15 cellular contexts compared by ENCODE assay signal in genomic region chr2:98488252-98488651, GRCh38. TPM values are rescaled to one million over a fixed set of nuclear protein-coding genes. Genes with fewer than 3 reads are reported as not detected.
A peak's percentile ranks its signal among the peaks of the same experiment; 100 is the strongest.
DNase-seq lines count a peak whose midpoint lies in the region; ATAC-seq, FAIRE-seq and TF ChIP-seq lines count a peak whose summit lies in the region.
"Had no signal": no experiment of that assay in that cellular context is flagged by ENCODE, and none has a peak within 500 bp of the region (broad histone marks: within the 10 kb centered on the region; RNA-seq: fewer than 3 reads in every experiment).

No MANE protein-coding gene starts in this region.

- no peak overlapping the region for H2AFZ ChIP-seq in HepG2 (ENCODE audit: low read length)

- no peak for TF ChIP-seq RAD21 in HepG2 (CRISPR knock-in tag; IDR thresholded peaks at IDR 0.05)

- in situ Hi-C loops in HepG2 (cut with HindIII; ENCODE audit: extremely low pct_ligation_motif_present, low pct_unique_long_range_greater_than_20kb): no loop called here

- intact Hi-C loops in HepG2 (cut with micrococcal nuclease; ENCODE audit: unreplicated experiment): loop anchor here (5.0 kb wide), 1 partner anchor 41 kb away; no protein-coding TSS in a partner anchor
- intact Hi-C loops in right lobe of liver (cut with DNase I): no loop called here

- H3K4me2 ChIP-seq in HepG2 (ENCODE audit: low read depth, low read length): peak overlapping the region; percentile 77
- H3K4me2 ChIP-seq: BLaER1 had no signal

- H3K36me3 ChIP-seq in HepG2 (replicated peaks in 1 of 2; ENCODE audit: control insufficient read depth in 1 of 2, insufficient read depth in 2 of 2, low read length in 2 of 2) (0 out of 5 replicates have a peak, but pooled peaks cover 0 to 2% of the 10 kb centered on the region in 2 experiments), right lobe of liver (no peaks in the 10 kb centered on the region)
- H3K36me3 ChIP-seq: colonic mucosa, ovary had no signal

- H3K36me3 Mint-ChIP-seq in T-cell (peaks cover 10% of the 10 kb centered on the region), glutamatergic neuron (ENCODE audit: unreplicated experiment) (no peaks in the 10 kb centered on the region), type B pancreatic cell (peaks cover 4% of the 10 kb centered on the region)

- H3K27me3 ChIP-seq in HepG2 (ENCODE audit: control insufficient read depth in 1 of 2, insufficient read depth in 2 of 2, low read length in 2 of 2) (no peaks in the 10 kb centered on the region), right lobe of liver (no peaks in the 10 kb centered on the region)
- H3K27me3 ChIP-seq: BLaER1, colonic mucosa, ovary had no signal

- H3K9ac ChIP-seq in HepG2 (ENCODE audit: insufficient read depth, low read depth, low read length): peak overlapping the region; percentile 46
- H3K9ac ChIP-seq: BLaER1 had no signal

- TF ChIP-seq CTCF in HepG2 (CRISPR knock-in tag; IDR thresholded peaks at IDR 0.05) (no peak), right lobe of liver (IDR thresholded peaks at IDR 0.05) (no peak), glutamatergic neuron (IDR thresholded peaks at IDR 0.05; ENCODE audit: partially characterized antibody, unreplicated experiment) (peak; percentile 18), type B pancreatic cell (conservative IDR thresholded peaks at IDR 0.05) (peak; percentile 3)

- no peak for TF ChIP-seq EP300 in HepG2 (IDR thresholded peaks at IDR 0.05; ENCODE audit: low read depth in 2 of 2, low read length in 2 of 2)
- TF ChIP-seq EP300 in HepG2 (CRISPR knock-in tag; IDR thresholded peaks at IDR 0.05; ENCODE audit: borderline replicate concordance): no peak

- H3K27me3 Mint-ChIP-seq in T-cell (no peaks in the 10 kb centered on the region), glutamatergic neuron (ENCODE audit: unreplicated experiment) (peaks cover 4% of the 10 kb centered on the region), type B pancreatic cell (no peaks in the 10 kb centered on the region)
- H3K27me3 Mint-ChIP-seq: stimulated activated naive CD8-positive, alpha-beta T cell treated with anti-CD3 and anti-CD28 coated beads, Interleukin-15, amount 100 ng/mL, for 72 hours had no signal

- H3K27ac Mint-ChIP-seq in T-cell (peak overlapping the region; percentile 29 to 67), glutamatergic neuron (ENCODE audit: unreplicated experiment) (no peak overlapping the region), type B pancreatic cell (no peak overlapping the region)

- H3K4me3 ChIP-seq in HepG2 (replicated peaks in 1 of 3; ENCODE audit: insufficient read depth in 1 of 3, low read depth in 2 of 3, low read length in 3 of 3) (peak overlapping the region in 2 of 3 experiments; percentile 24 to 34; a peak in 4 of 6 replicates), right lobe of liver (no peak overlapping the region)
- H3K4me3 ChIP-seq: BLaER1, colonic mucosa, ovary had no signal

- CTCF ChIA-PET in HepG2 (lab: Yijun Ruan, JAX; ENCODE audit: low intra/inter-chr PET ratio, low total read pairs) (no interaction called here), T-cell (lab: Charles Lee) (interaction anchor here (0.6 to 2.8 kb wide), 14 partner anchors 10 to 76 kb away, joined by 3 to 28 read pairs (median 5); no protein-coding TSS in a partner anchor)

- H3K79me2 ChIP-seq in HepG2 (ENCODE audit: insufficient read depth, low read length): no peaks in the 10 kb centered on the region

- no peak for FAIRE-seq in HepG2 (lab: Jason Lieb, UNC)
- FAIRE-seq: keratinocyte had no signal

- ATAC-seq in HepG2 (peak; percentile 46; the same call in 2 of the 3 replicates), right lobe of liver (no peak), T-cell (replicated peaks in 1 of 4) (peak in 1 of 4 experiments; percentile 2), GM21786 (IDR thresholded peaks at IDR 0.05; ENCODE audit: unreplicated experiment) (no peak), GM18519 (IDR thresholded peaks at IDR 0.05; ENCODE audit: low FRiP score, unreplicated experiment) (no peak)

- H3K4me3 Mint-ChIP-seq in T-cell: peak overlapping the region in 2 of 3 donors; percentile 9 to 60
- no peak overlapping the region for H3K4me3 Mint-ChIP-seq in glutamatergic neuron (ENCODE audit: unreplicated experiment)
- H3K4me3 Mint-ChIP-seq in type B pancreatic cell: no peak overlapping the region
- H3K4me3 Mint-ChIP-seq: stimulated activated naive CD8-positive, alpha-beta T cell treated with anti-CD3 and anti-CD28 coated beads, Interleukin-15, amount 100 ng/mL, for 72 hours had no signal

- no peaks in the 10 kb centered on the region for H3K9me3 Mint-ChIP-seq in T-cell
- no peaks in the 10 kb centered on the region for H3K9me3 Mint-ChIP-seq in glutamatergic neuron (ENCODE audit: unreplicated experiment)
- peaks cover 5% of the 10 kb centered on the region for H3K9me3 Mint-ChIP-seq in type B pancreatic cell
- H3K9me3 Mint-ChIP-seq: stimulated activated naive CD8-positive, alpha-beta T cell treated with anti-CD3 and anti-CD28 coated beads, Interleukin-15, amount 100 ng/mL, for 72 hours had no signal

- H3K9me3 ChIP-seq in HepG2 (ENCODE audit: low read length): no peaks in the 10 kb centered on the region
- no peaks in the 10 kb centered on the region for H3K9me3 ChIP-seq in right lobe of liver
- H3K9me3 ChIP-seq: colonic mucosa, ovary had no signal

- no peak for DNase-seq in HepG2 (ENCODE audit: low spot score)
- DNase-seq in right lobe of liver: no peak
- DNase-seq in T-cell: no peak
- DNase-seq in glutamatergic neuron: no peak
- no peak for DNase-seq in type B pancreatic cell (ENCODE audit: extremely low spot score, unreplicated experiment)
- no peak for DNase-seq in NOMO-1 treated with DMSO at 0.1 percent for 48 hours (lab: John Stamatoyannopoulos, UW; ENCODE audit: unreplicated experiment)
- DNase-seq: amygdala; stimulated activated naive CD8-positive, alpha-beta T cell treated with anti-CD3 and anti-CD28 coated beads, Interleukin-15, amount 100 ng/mL, for 72 hours had no signal

- POLR2A ChIA-PET in HepG2 (lab: Yijun Ruan, JAX) (interaction anchor here (1.0 kb wide), 1 partner anchor 824 kb away, joined by 3 read pairs; no protein-coding TSS in a partner anchor), T-cell (lab: Charles Lee) (interaction anchor here in 1 of 2 donors (0.7 kb wide), 1 partner anchor 10 kb away, joined by 6 read pairs; no protein-coding TSS in a partner anchor)

- peaks cover 43% of the 10 kb centered on the region for H3K4me1 ChIP-seq in HepG2 (ENCODE audit: insufficient read depth, low read length)
- peaks cover 0 to 15% (median 6%) of the 10 kb centered on the region in 4 donors for H3K4me1 ChIP-seq in right lobe of liver

- TF ChIP-seq POLR2A in HepG2 (IDR thresholded peaks at IDR 0.05; ENCODE audit: insufficient read depth in 1 of 2, low read depth in 2 of 2, low read length in 2 of 2) (no peak), right lobe of liver (IDR thresholded peaks at IDR 0.05) (no peak)

- H4K20me1 ChIP-seq in HepG2 (ENCODE audit: insufficient read depth, low read length): no peaks in the 10 kb centered on the region

- H3K4me1 Mint-ChIP-seq in T-cell (peaks cover 91 to 97% (median 96%) of the 10 kb centered on the region in 3 donors), glutamatergic neuron (ENCODE audit: low read depth, unreplicated experiment) (peaks cover 16% of the 10 kb centered on the region), type B pancreatic cell (ENCODE audit: unreplicated experiment) (peaks cover 32% of the 10 kb centered on the region)

- BruUV-seq in HepG2 (replicated peaks; lab: Mats Ljungman, UMichigan): no TSS peak

- WGBS in HepG2 (ENCODE audit: low lambda C conversion rate): 51% methylated on average over 4 of the region's 4 CpGs
- 88% methylated on average over 4 of the region's 4 CpGs for WGBS in right lobe of liver (ENCODE audit: insufficient coverage, low coverage, low lambda C conversion rate, missing lambda C conversion rate)

- H3K27ac ChIP-seq in HepG2 (ENCODE audit: extremely low read length, insufficient read depth, low read length): peak overlapping the region; percentile 74
- H3K27ac ChIP-seq in right lobe of liver: no peak overlapping the region
- H3K27ac ChIP-seq: BLaER1, colonic mucosa, epithelial cell of prostate, ovary had no signal

TF ChIP-seq in HepG2, 621 proteins besides CTCF, POLR2A, EP300 and RAD21 (continues in another document):
- TF ChIP-seq ATF7 (IDR thresholded peaks at IDR 0.05) (no peak), ATF7 (CRISPR knock-in tag; IDR thresholded peaks at IDR 0.05) (no peak), SUZ12 (IDR thresholded peaks at IDR 0.05; ENCODE audit: low read depth, low read length) (no peak)

RNA-seq across cellular contexts. Expression of gene INPP4A, which starts 43.6 kb away (rescaled TPM):
- total RNA-seq in HepG2 (2016; rRNA removed; fragmentation: Illumina TruSeq; extraction: Trizol) (7.9 and 10.9 TPM in 2 replicates), right lobe of liver (10 to 100 TPM in 1 of 6 experiments, 1 to 10 TPM in 5; 6.5 to 10.4 (median 8.0) TPM), T-cell (100 to 1,000 TPM; 126 to 153 (median 136) TPM), glutamatergic neuron (ENCODE audit: unreplicated experiment) (54.5 TPM), type B pancreatic cell (ENCODE audit: low replicate concordance) (29.5 and 37.6 TPM in 2 replicates)
- total RNA-seq in HepG2 (2016; cell fraction: cytosol; rRNA removed; fragmentation: Illumina TruSeq; extraction: Trizol; ENCODE audit: low read depth): 1.4 and 2.1 TPM in 2 replicates
- 7.9 and 10.3 TPM in 2 replicates for total RNA-seq in HepG2 (2016; cell fraction: insoluble cytoplasmic fraction; rRNA removed; fragmentation: Illumina TruSeq; extraction: Trizol)
- total RNA-seq in HepG2 (2016; cell fraction: membrane; rRNA removed; fragmentation: Illumina TruSeq; extraction: Trizol): 5.0 and 5.2 TPM in 2 replicates
- total RNA-seq in HepG2 (2016; cell fraction: nucleus; rRNA removed; fragmentation: Illumina TruSeq; extraction: Trizol): 15.4 and 17.5 TPM in 2 replicates
- polyA plus RNA-seq in HepG2 (2011; rRNA removed): 10.1 and 14.2 TPM in 2 replicates
- polyA plus RNA-seq in HepG2 (2011; cell fraction: cytosol; rRNA removed): 6.9 and 8.5 TPM in 2 replicates
- polyA plus RNA-seq in HepG2 (2011; cell fraction: nucleus; rRNA removed): 48.2 and 51.5 TPM in 2 replicates
- 7.2 and 8.8 TPM in 2 replicates for polyA plus RNA-seq in HepG2 (2012)
- polyA plus RNA-seq in HepG2 (2016; cell fraction: cytosol; fragmentation: Illumina TruSeq; extraction: Trizol; ENCODE audit: low read depth): 0.58 and 0.63 TPM in 2 replicates
- 4.8 and 5.7 TPM in 2 replicates for polyA plus RNA-seq in HepG2 (2016; cell fraction: insoluble cytoplasmic fraction; fragmentation: Illumina TruSeq; extraction: Trizol; ENCODE audit: low read depth)
- 1.7 and 1.9 TPM in 2 replicates for polyA plus RNA-seq in HepG2 (2016; cell fraction: membrane; fragmentation: Illumina TruSeq; extraction: Trizol; ENCODE audit: low read depth)
- 13.1 and 16.7 TPM in 2 replicates for polyA plus RNA-seq in HepG2 (2016; cell fraction: nucleus; fragmentation: Illumina TruSeq; extraction: Trizol; ENCODE audit: insufficient read depth, low read depth)
- polyA minus RNA-seq in HepG2 (2011; rRNA and poly(A)+ RNA removed; ENCODE audit: low replicate concordance): 53.3 and 60.1 TPM in 2 replicates
- polyA minus RNA-seq in HepG2 (2011; cell fraction: cytosol; rRNA and poly(A)+ RNA removed): 8.1 and 11.8 TPM in 2 replicates
- 56.7 and 68.1 TPM in 2 replicates for polyA minus RNA-seq in HepG2 (2011; cell fraction: nucleus; rRNA and poly(A)+ RNA removed)

Comparison
In these comparisons a context has a peak if more than half of its experiments do, and no peak if none do; other contexts are left out.
1. H3K4me3 ChIP-seq: peak in HepG2 (2 of 3); none in right lobe of liver (0 of 3).
2. CTCF ChIP-seq: peak in glutamatergic neuron (single experiment) and type B pancreatic cell (single experiment); none in HepG2 (single experiment) and right lobe of liver (0 of 4).
3. H3K27ac Mint-ChIP-seq: peak in T-cell (2 of 2); none in glutamatergic neuron (single experiment) and type B pancreatic cell (single experiment).
4. H3K4me3 Mint-ChIP-seq: peak in T-cell (2 of 3); none in glutamatergic neuron (single experiment) and type B pancreatic cell (single experiment).